In genomic region chr20:36856196-36856595, GRCh38 we compare ENCODE assay signal across 2 cellular contexts.
TF ChIP-seq lines count a peak whose summit lies in the region.

No MANE protein-coding gene starts in this region.

TF ChIP-seq in IMR-90, 13 proteins besides CTCF, POLR2A, EP300 and RAD21:
- no peak for TF ChIP-seq MAZ (IDR thresholded peaks at IDR 0.05; ENCODE audit: borderline replicate concordance, low read depth, low read length)
- TF ChIP-seq MXI1 (IDR thresholded peaks at IDR 0.05; ENCODE audit: borderline replicate concordance, low read depth, low read length): no peak
- TF ChIP-seq BHLHE40 (IDR thresholded peaks at IDR 0.05; ENCODE audit: low read depth, low read length): no peak

TF ChIP-seq in GM12878, 131 proteins besides CTCF, POLR2A, EP300 and RAD21:
- no peak for TF ChIP-seq YY1 (IDR thresholded peaks at IDR 0.05; ENCODE audit: low read depth, low read length)
- no peak for TF ChIP-seq ZSCAN29 (IDR thresholded peaks at IDR 0.05)
- no peak for TF ChIP-seq DPF2 (IDR thresholded peaks at IDR 0.05)
- TF ChIP-seq, protein P1, sequence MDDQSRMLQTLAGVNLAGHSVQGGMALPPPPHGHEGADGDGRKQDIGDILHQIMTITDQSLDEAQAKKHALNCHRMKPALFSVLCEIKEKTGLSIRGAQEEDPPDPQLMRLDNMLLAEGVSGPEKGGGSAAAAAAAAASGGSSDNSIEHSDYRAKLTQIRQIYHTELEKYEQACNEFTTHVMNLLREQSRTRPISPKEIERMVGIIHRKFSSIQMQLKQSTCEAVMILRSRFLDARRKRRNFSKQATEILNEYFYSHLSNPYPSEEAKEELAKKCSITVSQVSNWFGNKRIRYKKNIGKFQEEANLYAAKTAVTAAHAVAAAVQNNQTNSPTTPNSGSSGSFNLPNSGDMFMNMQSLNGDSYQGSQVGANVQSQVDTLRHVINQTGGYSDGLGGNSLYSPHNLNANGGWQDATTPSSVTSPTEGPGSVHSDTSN (IDR thresholded peaks at IDR 0.05; ENCODE audit: insufficient replicate concordance, low read depth, low read length): no peak
- no peak for TF ChIP-seq KDM1A (IDR thresholded peaks at IDR 0.05; ENCODE audit: borderline replicate concordance)
- no peak for TF ChIP-seq STAT1 (conservative IDR thresholded peaks at IDR 0.05)
- TF ChIP-seq, protein P2, sequence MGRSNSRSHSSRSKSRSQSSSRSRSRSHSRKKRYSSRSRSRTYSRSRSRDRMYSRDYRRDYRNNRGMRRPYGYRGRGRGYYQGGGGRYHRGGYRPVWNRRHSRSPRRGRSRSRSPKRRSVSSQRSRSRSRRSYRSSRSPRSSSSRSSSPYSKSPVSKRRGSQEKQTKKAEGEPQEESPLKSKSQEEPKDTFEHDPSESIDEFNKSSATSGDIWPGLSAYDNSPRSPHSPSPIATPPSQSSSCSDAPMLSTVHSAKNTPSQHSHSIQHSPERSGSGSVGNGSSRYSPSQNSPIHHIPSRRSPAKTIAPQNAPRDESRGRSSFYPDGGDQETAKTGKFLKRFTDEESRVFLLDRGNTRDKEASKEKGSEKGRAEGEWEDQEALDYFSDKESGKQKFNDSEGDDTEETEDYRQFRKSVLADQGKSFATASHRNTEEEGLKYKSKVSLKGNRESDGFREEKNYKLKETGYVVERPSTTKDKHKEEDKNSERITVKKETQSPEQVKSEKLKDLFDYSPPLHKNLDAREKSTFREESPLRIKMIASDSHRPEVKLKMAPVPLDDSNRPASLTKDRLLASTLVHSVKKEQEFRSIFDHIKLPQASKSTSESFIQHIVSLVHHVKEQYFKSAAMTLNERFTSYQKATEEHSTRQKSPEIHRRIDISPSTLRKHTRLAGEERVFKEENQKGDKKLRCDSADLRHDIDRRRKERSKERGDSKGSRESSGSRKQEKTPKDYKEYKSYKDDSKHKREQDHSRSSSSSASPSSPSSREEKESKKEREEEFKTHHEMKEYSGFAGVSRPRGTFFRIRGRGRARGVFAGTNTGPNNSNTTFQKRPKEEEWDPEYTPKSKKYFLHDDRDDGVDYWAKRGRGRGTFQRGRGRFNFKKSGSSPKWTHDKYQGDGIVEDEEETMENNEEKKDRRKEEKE (IDR thresholded peaks at IDR 0.05): no peak
- no peak for TF ChIP-seq SIN3A (IDR thresholded peaks at IDR 0.05; ENCODE audit: low read depth, low read length)
- TF ChIP-seq SUZ12 (IDR thresholded peaks at IDR 0.05; ENCODE audit: unreplicated experiment): no peak
- no peak for TF ChIP-seq SMC3 (IDR thresholded peaks at IDR 0.05; ENCODE audit: borderline replicate concordance, low read length)
- TF ChIP-seq, protein P3, sequence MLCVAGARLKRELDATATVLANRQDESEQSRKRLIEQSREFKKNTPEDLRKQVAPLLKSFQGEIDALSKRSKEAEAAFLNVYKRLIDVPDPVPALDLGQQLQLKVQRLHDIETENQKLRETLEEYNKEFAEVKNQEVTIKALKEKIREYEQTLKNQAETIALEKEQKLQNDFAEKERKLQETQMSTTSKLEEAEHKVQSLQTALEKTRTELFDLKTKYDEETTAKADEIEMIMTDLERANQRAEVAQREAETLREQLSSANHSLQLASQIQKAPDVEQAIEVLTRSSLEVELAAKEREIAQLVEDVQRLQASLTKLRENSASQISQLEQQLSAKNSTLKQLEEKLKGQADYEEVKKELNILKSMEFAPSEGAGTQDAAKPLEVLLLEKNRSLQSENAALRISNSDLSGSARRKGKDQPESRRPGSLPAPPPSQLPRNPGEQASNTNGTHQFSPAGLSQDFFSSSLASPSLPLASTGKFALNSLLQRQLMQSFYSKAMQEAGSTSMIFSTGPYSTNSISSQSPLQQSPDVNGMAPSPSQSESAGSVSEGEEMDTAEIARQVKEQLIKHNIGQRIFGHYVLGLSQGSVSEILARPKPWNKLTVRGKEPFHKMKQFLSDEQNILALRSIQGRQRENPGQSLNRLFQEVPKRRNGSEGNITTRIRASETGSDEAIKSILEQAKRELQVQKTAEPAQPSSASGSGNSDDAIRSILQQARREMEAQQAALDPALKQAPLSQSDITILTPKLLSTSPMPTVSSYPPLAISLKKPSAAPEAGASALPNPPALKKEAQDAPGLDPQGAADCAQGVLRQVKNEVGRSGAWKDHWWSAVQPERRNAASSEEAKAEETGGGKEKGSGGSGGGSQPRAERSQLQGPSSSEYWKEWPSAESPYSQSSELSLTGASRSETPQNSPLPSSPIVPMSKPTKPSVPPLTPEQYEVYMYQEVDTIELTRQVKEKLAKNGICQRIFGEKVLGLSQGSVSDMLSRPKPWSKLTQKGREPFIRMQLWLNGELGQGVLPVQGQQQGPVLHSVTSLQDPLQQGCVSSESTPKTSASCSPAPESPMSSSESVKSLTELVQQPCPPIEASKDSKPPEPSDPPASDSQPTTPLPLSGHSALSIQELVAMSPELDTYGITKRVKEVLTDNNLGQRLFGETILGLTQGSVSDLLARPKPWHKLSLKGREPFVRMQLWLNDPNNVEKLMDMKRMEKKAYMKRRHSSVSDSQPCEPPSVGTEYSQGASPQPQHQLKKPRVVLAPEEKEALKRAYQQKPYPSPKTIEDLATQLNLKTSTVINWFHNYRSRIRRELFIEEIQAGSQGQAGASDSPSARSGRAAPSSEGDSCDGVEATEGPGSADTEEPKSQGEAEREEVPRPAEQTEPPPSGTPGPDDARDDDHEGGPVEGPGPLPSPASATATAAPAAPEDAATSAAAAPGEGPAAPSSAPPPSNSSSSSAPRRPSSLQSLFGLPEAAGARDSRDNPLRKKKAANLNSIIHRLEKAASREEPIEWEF (IDR thresholded peaks at IDR 0.05; ENCODE audit: insufficient replicate concordance, low read depth, low read length): no peak
- TF ChIP-seq BMI1 (IDR thresholded peaks at IDR 0.05; ENCODE audit: borderline replicate concordance): no peak
- TF ChIP-seq CREB1 (IDR thresholded peaks at IDR 0.05; ENCODE audit: low read depth): no peak
- TF ChIP-seq, protein P4, sequence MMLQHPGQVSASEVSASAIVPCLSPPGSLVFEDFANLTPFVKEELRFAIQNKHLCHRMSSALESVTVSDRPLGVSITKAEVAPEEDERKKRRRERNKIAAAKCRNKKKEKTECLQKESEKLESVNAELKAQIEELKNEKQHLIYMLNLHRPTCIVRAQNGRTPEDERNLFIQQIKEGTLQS (IDR thresholded peaks at IDR 0.05; ENCODE audit: borderline replicate concordance, extremely low read depth, low read depth, low read length): no peak
- no peak for TF ChIP-seq YBX1 (IDR thresholded peaks at IDR 0.05)
- no peak for TF ChIP-seq ATF7 (IDR thresholded peaks at IDR 0.05; ENCODE audit: low read depth)
- TF ChIP-seq RCOR1 (conservative IDR thresholded peaks at IDR 0.05; ENCODE audit: low read depth, low read length): no peak
